ENCODE assay signal across 8 cellular contexts in the genomic region with DNA sequence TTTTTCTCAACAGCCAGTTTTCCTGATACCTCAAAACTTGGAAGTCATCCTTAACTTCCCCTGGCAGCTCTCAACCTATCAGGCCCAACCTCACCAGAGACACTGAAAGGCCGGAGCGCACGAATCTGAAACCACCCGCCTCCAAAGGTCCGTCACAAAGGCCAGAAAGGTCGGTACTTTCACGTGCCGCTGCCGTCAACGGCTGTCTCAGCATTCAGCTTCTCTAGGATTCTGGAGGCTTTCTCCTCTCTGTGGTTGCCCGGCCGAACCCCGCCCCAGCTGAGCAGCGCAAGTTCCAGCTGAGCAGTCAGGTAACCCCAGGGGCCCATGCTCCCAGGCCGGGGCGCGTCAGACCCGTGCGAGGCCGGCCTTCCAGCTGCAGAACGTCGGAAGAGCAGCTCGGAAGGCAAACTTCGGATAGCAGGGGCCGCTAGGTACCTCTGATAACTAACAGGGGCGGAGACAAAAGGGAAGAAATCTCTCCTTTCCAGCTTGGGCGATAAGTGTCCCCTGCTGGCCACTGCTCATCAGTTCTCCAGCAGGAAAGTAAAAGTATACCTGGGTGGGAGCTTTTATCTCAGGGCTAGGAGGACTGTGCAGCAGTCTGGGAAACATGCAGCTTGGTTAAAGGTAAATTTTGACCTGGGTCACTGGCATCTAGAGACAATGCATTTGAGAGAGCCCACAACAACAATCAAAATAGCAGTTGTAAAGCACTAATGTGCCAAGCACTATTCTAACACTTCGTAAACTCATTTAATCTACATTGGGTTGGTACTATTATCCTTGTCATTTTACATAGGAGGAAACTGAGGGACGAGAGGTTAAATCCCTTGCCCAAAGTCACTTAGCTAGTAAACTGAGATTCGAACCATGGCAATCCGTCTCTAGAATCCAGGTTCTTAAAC. TPM values are rescaled to one million over a fixed set of nuclear protein-coding genes. Genes with fewer than 3 reads are reported as not detected.
DNase-seq lines count a peak whose midpoint lies in the region; ATAC-seq and TF ChIP-seq lines count a peak whose summit lies in the region.

No MANE protein-coding gene starts in this region.

- peak overlapping the region; percentile 30 for H3K4me3 ChIP-seq in cardiac muscle cell

- peak overlapping the region; percentile 52 for H3K27ac Mint-ChIP-seq in activated naive CD8-positive, alpha-beta T cell treated with anti-CD3 and anti-CD28 coated beads, Interleukin-2, amount 50 U/mL, for 24 hours

- H3K9me3 Mint-ChIP-seq in activated naive CD8-positive, alpha-beta T cell treated with anti-CD3 and anti-CD28 coated beads, Interleukin-2, amount 50 U/mL, for 24 hours = peaks cover 6% of the 10 kb centered on the region

- peaks cover 65% of the 10 kb centered on the region for H3K36me3 Mint-ChIP-seq in activated naive CD8-positive, alpha-beta T cell treated with anti-CD3 and anti-CD28 coated beads, Interleukin-2, amount 50 U/mL, for 24 hours (ENCODE audit: low read depth)

- H3K9me3 ChIP-seq in cardiac muscle cell (ENCODE audit: low read depth) = no peaks in the 10 kb centered on the region

- H3K27ac ChIP-seq in cardiac muscle cell = peak overlapping the region; percentile 85

- no peaks in the 10 kb centered on the region for H3K27me3 ChIP-seq in cardiac muscle cell

- ATAC-seq in GM18868 (IDR thresholded peaks at IDR 0.05; ENCODE audit: unreplicated experiment) (peak; percentile 74), HG03095 (IDR thresholded peaks at IDR 0.05; ENCODE audit: unreplicated experiment) (peak; percentile 79)
- peak; percentile 77 for ATAC-seq in activated naive CD8-positive, alpha-beta T cell treated with anti-CD3 and anti-CD28 coated beads, Interleukin-2, amount 50 U/mL, for 24 hours

- no peaks in the 10 kb centered on the region for H3K27me3 Mint-ChIP-seq in activated naive CD8-positive, alpha-beta T cell treated with anti-CD3 and anti-CD28 coated beads, Interleukin-2, amount 50 U/mL, for 24 hours

- peaks cover 26% of the 10 kb centered on the region for H3K36me3 ChIP-seq in cardiac muscle cell

- peaks cover 18% of the 10 kb centered on the region for H3K4me1 Mint-ChIP-seq in activated naive CD8-positive, alpha-beta T cell treated with anti-CD3 and anti-CD28 coated beads, Interleukin-2, amount 50 U/mL, for 24 hours

- DNase-seq in AML-193 (lab: John Stamatoyannopoulos, UW) (peak; percentile 69 to 71), NCI-H748 treated with DMSO at 0.1 percent for 48 hours (lab: John Stamatoyannopoulos, UW) (peak; percentile 77), cardiac muscle cell (ENCODE audit: low read depth in 1 of 2, low spot score in 1 of 2) (peak; percentile 92 to 95), nucleus accumbens (lab: John Stamatoyannopoulos, UW) (peak in 49 of 56 donors; percentile 1 to 74 (median 29)), HCEC 1CT (no peak)
- peak; percentile 52 for DNase-seq in activated naive CD8-positive, alpha-beta T cell treated with anti-CD3 and anti-CD28 coated beads, Interleukin-2, amount 50 U/mL, for 24 hours

- TF ChIP-seq CTCF in cardiac muscle cell (IDR thresholded peaks at IDR 0.05; ENCODE audit: low read depth, low read length) = peak; percentile 58

- H3K4me3 Mint-ChIP-seq in activated naive CD8-positive, alpha-beta T cell treated with anti-CD3 and anti-CD28 coated beads, Interleukin-2, amount 50 U/mL, for 24 hours = peak overlapping the region; percentile 73

- peaks cover 3% of the 10 kb centered on the region for H3K4me1 ChIP-seq in cardiac muscle cell (ENCODE audit: low read depth)

RNA-seq across cellular contexts. Expression of a gene that starts 16.1 kb away (rescaled TPM):
- 7.6 and 12.0 TPM in 2 replicates for total RNA-seq in cardiac muscle cell
- 7.0 and 7.3 TPM in 2 replicates for polyA plus RNA-seq in cardiac muscle cell

RNA-seq across cellular contexts. Expression of a gene that starts 33.7 kb away (rescaled TPM):
- total RNA-seq in cardiac muscle cell = 11.2 and 13.3 TPM in 2 replicates
- 7.2 and 7.8 TPM in 2 replicates for polyA plus RNA-seq in cardiac muscle cell

RNA-seq across cellular contexts. Expression of a gene that starts 47.5 kb away (rescaled TPM):
- total RNA-seq in cardiac muscle cell = 5.0 and 8.1 TPM in 2 replicates
- 3.8 and 6.8 TPM in 2 replicates for polyA plus RNA-seq in cardiac muscle cell

RNA-seq across cellular contexts. Expression of a gene that starts 59.8 kb away (rescaled TPM):
- 6.9 and 11.3 TPM in 2 replicates for total RNA-seq in cardiac muscle cell
- polyA plus RNA-seq in cardiac muscle cell = 0.90 and 4.9 TPM in 2 replicates
